9 cellular contexts compared by ENCODE assay signal in genomic region chr1:58898739-58899580, GRCh38.
DNase-seq lines count a peak whose midpoint lies in the region; ATAC-seq and TF ChIP-seq lines count a peak whose summit lies in the region.
"Had no signal": no experiment of that assay in that cellular context is flagged by ENCODE, and none has a peak within 500 bp of the region (broad histone marks: within the 10 kb centered on the region; RNA-seq: fewer than 3 reads in every experiment).

No MANE protein-coding gene starts in this region.

- peaks cover 10 to 36% of the 10 kb centered on the region in 2 donors for H3K4me1 ChIP-seq in ascending aorta

- no peaks in the 10 kb centered on the region for H3K9me3 ChIP-seq in ascending aorta

- no peak for ATAC-seq in HG02610 (IDR thresholded peaks at IDR 0.05; ENCODE audit: unreplicated experiment)

- no peak overlapping the region for H3K4me3 ChIP-seq in ascending aorta
- H3K4me3 ChIP-seq in skin epidermis: no peak overlapping the region

- intact Hi-C loops in ascending aorta (cut with DNase I): no loop called here

- no peak for TF ChIP-seq CTCF in ascending aorta (IDR thresholded peaks at IDR 0.05)

- H3K27ac ChIP-seq in ascending aorta: peak overlapping the region; percentile 23 to 52
- H3K27ac ChIP-seq in skin epidermis: peak overlapping the region in 13 of 21 experiments; percentile 6 to 63 (median 41)

- H3K27me3 ChIP-seq in ascending aorta: no peaks in the 10 kb centered on the region

- peak; percentile 73 for DNase-seq in HuH-7.5 (ENCODE audit: low spot score)
- no peak for DNase-seq in ascending aorta (ENCODE audit: low spot score in 2 of 2)
- DNase-seq in left kidney (ENCODE audit: low read depth, low spot score): peak; percentile 89
- DNase-seq in glomerular visceral epithelial cell (ENCODE audit: extremely low spot score): no peak
- no peak for DNase-seq in hippocampal formation (lab: John Stamatoyannopoulos, UW)
- no peak for DNase-seq in NCI-H1092 (lab: John Stamatoyannopoulos, UW)
- DNase-seq: stimulated activated CD4-positive, alpha-beta T cell treated with anti-CD3 and anti-CD28 coated beads, Interleukin-4, amount 100 ng/mL, for 1 hour had no signal

- H3K36me3 ChIP-seq in ascending aorta: no peaks in the 10 kb centered on the region

Comparison
In these comparisons a context has a peak if more than half of its experiments do, and no peak if none do; other contexts are left out.
1. DNase-seq: peak in HuH-7.5 (single experiment) and left kidney (single experiment); none in ascending aorta (0 of 2), glomerular visceral epithelial cell (single experiment), hippocampal formation (0 of 2) and NCI-H1092 (single experiment).